23 cellular contexts compared by ENCODE assay signal in genomic region chr19:49448432-49448786, GRCh38. TPM values are rescaled to one million over a fixed set of nuclear protein-coding genes. Genes with fewer than 3 reads are reported as not detected.
DNase-seq lines count a peak whose midpoint lies in the region; ATAC-seq and TF ChIP-seq lines count a peak whose summit lies in the region.
"Had no signal": no experiment of that assay in that cellular context is flagged by ENCODE, and none has a peak within 500 bp of the region (broad histone marks: within the 10 kb centered on the region; RNA-seq: fewer than 3 reads in every experiment).

No MANE protein-coding gene starts in this region.

- peaks cover 42% of the 10 kb centered on the region for H3K4me1 Mint-ChIP-seq in activated CD4-positive, alpha-beta T cell treated with anti-CD3 and anti-CD28 coated beads for 36 hours
- peaks cover 43 to 66% (median 44%) of the 10 kb centered on the region in 3 donors for H3K4me1 Mint-ChIP-seq in CD8-positive, alpha-beta memory T cell
- H3K4me1 Mint-ChIP-seq in activated naive CD8-positive, alpha-beta T cell (ENCODE audit: low read depth): peaks cover 40% of the 10 kb centered on the region
- peaks cover 41 to 53% of the 10 kb centered on the region in 2 donors for H3K4me1 Mint-ChIP-seq in natural killer cell

- POLR2A ChIA-PET in activated CD4-positive, alpha-beta T cell treated with anti-CD3 and anti-CD28 coated beads for 36 hours (lab: Charles Lee): interaction anchor here (0.6 kb wide), 1 partner anchor 186 kb away, joined by 3 read pairs; no protein-coding TSS in a partner anchor
- POLR2A ChIA-PET in CD8-positive, alpha-beta memory T cell (lab: Charles Lee): no interaction called here

- peaks cover 14% of the 10 kb centered on the region for H3K36me3 ChIP-seq in CD8-positive, alpha-beta memory T cell (ENCODE audit: insufficient read depth, low read length)
- peaks cover 8 to 16% of the 10 kb centered on the region in 2 donors for H3K36me3 ChIP-seq in ascending aorta
- H3K36me3 ChIP-seq in thyroid gland: peaks cover 0 to 5% of the 10 kb centered on the region in 2 donors

- no peaks in the 10 kb centered on the region for H3K9me3 ChIP-seq in CD8-positive, alpha-beta memory T cell (ENCODE audit: low read length)
- H3K9me3 ChIP-seq in ascending aorta: no peaks in the 10 kb centered on the region
- no peaks in the 10 kb centered on the region for H3K9me3 ChIP-seq in thyroid gland
- H3K9me3 ChIP-seq: esophagus muscularis mucosa, left ventricle myocardium inferior had no signal

- H3K4me1 ChIP-seq in CD8-positive, alpha-beta memory T cell (ENCODE audit: insufficient read depth, low read length): peaks cover 41% of the 10 kb centered on the region
- H3K4me1 ChIP-seq in ascending aorta: peaks cover 0 to 8% of the 10 kb centered on the region in 2 donors
- H3K4me1 ChIP-seq in thyroid gland: peaks cover 5 to 6% of the 10 kb centered on the region in 2 donors

- ATAC-seq in activated CD4-positive, alpha-beta T cell treated with anti-CD3 and anti-CD28 coated beads for 36 hours: no peak
- ATAC-seq in natural killer cell: no peak

- H3K27me3 Mint-ChIP-seq in activated CD4-positive, alpha-beta T cell treated with anti-CD3 and anti-CD28 coated beads for 36 hours: no peaks in the 10 kb centered on the region
- no peaks in the 10 kb centered on the region for H3K27me3 Mint-ChIP-seq in CD8-positive, alpha-beta memory T cell
- H3K27me3 Mint-ChIP-seq in activated naive CD8-positive, alpha-beta T cell: no peaks in the 10 kb centered on the region
- H3K27me3 Mint-ChIP-seq in natural killer cell (ENCODE audit: low read depth in 2 of 2): no peaks in the 10 kb centered on the region

- TF ChIP-seq POLR2A in thyroid gland (IDR thresholded peaks at IDR 0.05): no peak

- WGBS in thyroid gland, 2 donors: 92 to 95% methylated on average over 6 of the region's 6 CpGs

- no peaks in the 10 kb centered on the region for H3K27me3 ChIP-seq in CD8-positive, alpha-beta memory T cell (ENCODE audit: insufficient read depth, low read length, poor library complexity, severe bottlenecking)
- H3K27me3 ChIP-seq in ascending aorta: no peaks in the 10 kb centered on the region
- no peaks in the 10 kb centered on the region for H3K27me3 ChIP-seq in thyroid gland
- H3K27me3 ChIP-seq: dorsolateral prefrontal cortex, esophagus muscularis mucosa had no signal

- no peak overlapping the region for H3K4me3 ChIP-seq in CD8-positive, alpha-beta memory T cell (ENCODE audit: low read length)
- H3K4me3 ChIP-seq in ascending aorta (no peak overlapping the region), thyroid gland (replicated peaks in 1 of 3) (no peak overlapping the region)
- H3K4me3 ChIP-seq: esophagus muscularis mucosa, left ventricle myocardium inferior, smooth muscle cell had no signal

- no peak for DNase-seq in activated CD4-positive, alpha-beta T cell treated with anti-CD3 and anti-CD28 coated beads for 36 hours
- no peak for DNase-seq in activated CD4-positive, alpha-beta T cell treated with anti-CD3 and anti-CD28 coated beads, Interleukin-2, amount 50 U/mL, for 4 hours
- no peak for DNase-seq in CD8-positive, alpha-beta memory T cell
- DNase-seq in natural killer cell (no peak), ascending aorta (ENCODE audit: low spot score in 2 of 2) (no peak), thyroid gland (no peak), NCI-H1092 treated with DMSO at 0.1 percent for 48 hours (lab: John Stamatoyannopoulos, UW) (no peak)
- DNase-seq: activated naive CD4-positive, alpha-beta T cell treated with Interleukin-2 at 50 U/mL for 16 hours; dorsolateral prefrontal cortex; HCEC 1CT; left ventricle myocardium inferior; NCI-H1417; posterior cingulate gyrus; trophoblast cell had no signal

- CTCF ChIA-PET in activated CD4-positive, alpha-beta T cell treated with anti-CD3 and anti-CD28 coated beads for 36 hours (lab: Charles Lee): interaction anchor here (0.8 to 1.2 kb wide), 2 partner anchors 14 to 22 kb away, joined by 4 read pairs; no protein-coding TSS in a partner anchor
- CTCF ChIA-PET in CD8-positive, alpha-beta memory T cell (lab: Charles Lee): interaction anchor here (1.4 to 2.5 kb wide), 3 partner anchors 22 to 121 kb away, joined by 3 to 12 read pairs (median 5); no protein-coding TSS in a partner anchor

- H3K9me3 Mint-ChIP-seq in activated CD4-positive, alpha-beta T cell treated with anti-CD3 and anti-CD28 coated beads for 36 hours (ENCODE audit: low read depth): no peaks in the 10 kb centered on the region
- no peaks in the 10 kb centered on the region for H3K9me3 Mint-ChIP-seq in CD8-positive, alpha-beta memory T cell
- no peaks in the 10 kb centered on the region for H3K9me3 Mint-ChIP-seq in activated naive CD8-positive, alpha-beta T cell (ENCODE audit: low read depth)
- H3K9me3 Mint-ChIP-seq in natural killer cell: no peaks in the 10 kb centered on the region

- H3K4me3 Mint-ChIP-seq in activated CD4-positive, alpha-beta T cell treated with anti-CD3 and anti-CD28 coated beads for 36 hours: no peak overlapping the region
- peak overlapping the region in 4 of 7 donors; percentile 14 to 55 (median 33) for H3K4me3 Mint-ChIP-seq in CD8-positive, alpha-beta memory T cell
- H3K4me3 Mint-ChIP-seq in activated naive CD8-positive, alpha-beta T cell: peak overlapping the region; percentile 57
- H3K4me3 Mint-ChIP-seq in natural killer cell: peak overlapping the region; percentile 45

- H3K36me3 Mint-ChIP-seq in activated CD4-positive, alpha-beta T cell treated with anti-CD3 and anti-CD28 coated beads for 36 hours (ENCODE audit: low read depth): peaks cover 44% of the 10 kb centered on the region
- H3K36me3 Mint-ChIP-seq in CD8-positive, alpha-beta memory T cell: peaks cover 8 to 59% (median 11%) of the 10 kb centered on the region in 3 donors
- peaks cover 6% of the 10 kb centered on the region for H3K36me3 Mint-ChIP-seq in activated naive CD8-positive, alpha-beta T cell
- H3K36me3 Mint-ChIP-seq in natural killer cell: no peaks in the 10 kb centered on the region

- intact Hi-C loops in activated CD4-positive, alpha-beta T cell treated with anti-CD3 and anti-CD28 coated beads for 36 hours (cut with DNase I, micrococcal nuclease): no loop called here
- intact Hi-C loops in natural killer cell (cut with micrococcal nuclease): no loop called here
- intact Hi-C loops in ascending aorta (cut with DNase I): no loop called here
- intact Hi-C loops in thyroid gland (cut with DNase I): no loop called here

- TF ChIP-seq CTCF in natural killer cell (IDR thresholded peaks at IDR 0.05) (no peak), ascending aorta (IDR thresholded peaks at IDR 0.05) (no peak), thyroid gland (IDR thresholded peaks at IDR 0.05) (no peak)

- no peak overlapping the region for H3K27ac ChIP-seq in CD8-positive, alpha-beta memory T cell (ENCODE audit: low read depth, low read length)
- H3K27ac ChIP-seq in ascending aorta: no peak overlapping the region
- no peak overlapping the region for H3K27ac ChIP-seq in thyroid gland
- H3K27ac ChIP-seq: KMS-11 had no signal

- H3K27ac Mint-ChIP-seq in activated CD4-positive, alpha-beta T cell treated with anti-CD3 and anti-CD28 coated beads for 36 hours: peak overlapping the region; percentile 47
- peak overlapping the region in 7 of 8 donors; percentile 15 to 94 (median 53) for H3K27ac Mint-ChIP-seq in CD8-positive, alpha-beta memory T cell
- H3K27ac Mint-ChIP-seq in activated naive CD8-positive, alpha-beta T cell: no peak overlapping the region
- peak overlapping the region; percentile 27 to 78 for H3K27ac Mint-ChIP-seq in natural killer cell

RNA-seq across cellular contexts. Expression of gene PIH1D1, which starts 3.2 kb away (rescaled TPM):
- total RNA-seq in activated CD4-positive, alpha-beta T cell treated with anti-CD3 and anti-CD28 coated beads for 36 hours: 100 to 1,000 TPM; 117 to 138 TPM
- 100 to 1,000 TPM; 132 to 138 TPM for total RNA-seq in CD8-positive, alpha-beta memory T cell
- 81.8 TPM for polyA plus RNA-seq in CD8-positive, alpha-beta memory T cell
- total RNA-seq in natural killer cell (100 to 1,000 TPM; 112 to 149 (median 138) TPM), ascending aorta (177 TPM), thyroid gland (100 to 1,000 TPM in 2 of 4 donors, 10 to 100 TPM in 2; 69.7 to 125 (median 99.8) TPM)

RNA-seq across cellular contexts. Expression of gene ALDH16A1, which starts 4.6 kb away (rescaled TPM):
- 10 to 100 TPM; 26.8 to 33.3 TPM for total RNA-seq in activated CD4-positive, alpha-beta T cell treated with anti-CD3 and anti-CD28 coated beads for 36 hours
- total RNA-seq in CD8-positive, alpha-beta memory T cell: 10 to 100 TPM; 46.7 to 51.8 TPM
- polyA plus RNA-seq in CD8-positive, alpha-beta memory T cell: 32.5 TPM
- total RNA-seq in natural killer cell (10 to 100 TPM; 39.9 to 43.2 (median 41.4) TPM), ascending aorta (27.9 TPM), thyroid gland (10 to 100 TPM; 32.5 to 39.5 (median 34.2) TPM)

RNA-seq across cellular contexts. Expression of gene SLC17A7, which starts 7.1 kb away (rescaled TPM):
- total RNA-seq in activated CD4-positive, alpha-beta T cell treated with anti-CD3 and anti-CD28 coated beads for 36 hours: under 1 TPM; 0.07 to 0.14 TPM
- total RNA-seq in CD8-positive, alpha-beta memory T cell: under 1 TPM; 0.07 to 0.09 TPM
- polyA plus RNA-seq in CD8-positive, alpha-beta memory T cell: not detected
- total RNA-seq in natural killer cell (not detected), ascending aorta (15.4 TPM), thyroid gland (1 to 10 TPM in 3 of 4 donors, under 1 TPM in 1; 0.73 to 1.5 (median 1.3) TPM)
- total RNA-seq: A172, bronchial epithelial cell, Daoy, glomerular endothelial cell had no signal
- polyA plus RNA-seq: smooth muscle cell had no signal

RNA-seq across cellular contexts. Expression of gene GFY, which starts 23.2 kb away (rescaled TPM):
- not detected for total RNA-seq in activated CD4-positive, alpha-beta T cell treated with anti-CD3 and anti-CD28 coated beads for 36 hours
- not detected for total RNA-seq in CD8-positive, alpha-beta memory T cell
- polyA plus RNA-seq in CD8-positive, alpha-beta memory T cell: not detected
- total RNA-seq in natural killer cell: not detected
- total RNA-seq in ascending aorta: not detected
- not detected for total RNA-seq in thyroid gland
- total RNA-seq: A172, bronchial epithelial cell, Daoy, esophagus muscularis mucosa, glomerular endothelial cell, mucosa of gallbladder, smooth muscle cell had no signal
- polyA plus RNA-seq: smooth muscle cell had no signal

RNA-seq across cellular contexts. Expression of gene PTH2, which starts 25.2 kb away (rescaled TPM):
- not detected for total RNA-seq in activated CD4-positive, alpha-beta T cell treated with anti-CD3 and anti-CD28 coated beads for 36 hours
- total RNA-seq in CD8-positive, alpha-beta memory T cell: not detected
- not detected for polyA plus RNA-seq in CD8-positive, alpha-beta memory T cell
- not detected for total RNA-seq in natural killer cell
- total RNA-seq in ascending aorta: not detected
- total RNA-seq in thyroid gland: not detected
- total RNA-seq: A172, bronchial epithelial cell, Daoy, esophagus muscularis mucosa, glomerular endothelial cell, left ventricle myocardium inferior, mucosa of gallbladder, smooth muscle cell had no signal
- polyA plus RNA-seq: smooth muscle cell had no signal
